6 cellular contexts compared by ENCODE assay signal in genomic region chr7:45827731-45828130, GRCh38. TPM values are rescaled to one million over a fixed set of nuclear protein-coding genes. Genes with fewer than 3 reads are reported as not detected.
"Had no signal": no experiment of that assay in that cellular context is flagged by ENCODE, and none has a peak within 500 bp of the region (broad histone marks: within the 10 kb centered on the region; RNA-seq: fewer than 3 reads in every experiment).

No MANE protein-coding gene starts in this region.

RNA-seq across cellular contexts. Expression of gene CCDC201, which starts 45.2 kb away (rescaled TPM):
- total RNA-seq: HepG2, HT-29, HT1080, IMR-90, K562 had no signal
- polyA plus RNA-seq: IgD-negative memory B cell, IMR-90, K562 had no signal
